Comparison of ENCODE assay signal across 16 cellular contexts in the genomic region with DNA sequence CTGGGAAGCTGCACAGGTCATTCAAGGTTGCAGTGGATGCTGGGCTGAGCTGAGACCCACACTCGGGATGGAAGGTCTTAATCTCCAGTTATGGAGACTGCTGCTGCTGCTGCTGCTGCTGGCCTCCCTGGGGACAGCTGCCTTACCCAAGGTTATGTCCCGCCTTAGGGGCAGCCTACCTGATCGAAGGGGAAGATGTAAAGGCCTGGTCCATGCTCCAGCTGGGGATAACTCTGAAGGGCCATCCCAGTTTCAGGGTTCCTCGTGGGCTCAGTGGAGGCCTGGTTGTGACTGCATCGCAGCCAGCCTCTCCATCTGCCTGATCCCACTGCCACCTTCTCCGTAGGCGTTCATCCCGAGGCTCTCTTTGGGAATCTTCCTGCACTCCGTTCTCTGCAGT. TPM values are rescaled to one million over a fixed set of nuclear protein-coding genes. Genes with fewer than 3 reads are reported as not detected.
DNase-seq lines count a peak whose midpoint lies in the region; ATAC-seq and TF ChIP-seq lines count a peak whose summit lies in the region.
"Had no signal": no experiment of that assay in that cellular context is flagged by ENCODE, and none has a peak within 500 bp of the region (broad histone marks: within the 10 kb centered on the region; RNA-seq: fewer than 3 reads in every experiment).

No MANE protein-coding gene starts in this region.

- no peak overlapping the region for H3K27ac ChIP-seq in endodermal cell (ENCODE audit: low read depth, low read length)
- H3K27ac ChIP-seq in neuronal stem cell (replicated peaks; ENCODE audit: low read length): no peak overlapping the region
- no peak overlapping the region for H3K27ac ChIP-seq in naive thymus-derived CD4-positive, alpha-beta T cell (ENCODE audit: low read depth, low read length)
- H3K27ac ChIP-seq: BLaER1 treated with 17β-estradiol and CSF1 and Interleukin-3, amounts not matched to agents 10 nM and 100 nM; HL-60 had no signal

- ATAC-seq in HG03039 (IDR thresholded peaks at IDR 0.05; ENCODE audit: unreplicated experiment) (no peak), HG02798 (IDR thresholded peaks at IDR 0.05; ENCODE audit: poor library complexity, unreplicated experiment) (no peak)
- ATAC-seq in naive thymus-derived CD4-positive, alpha-beta T cell: no peak

- H3K4me1 Mint-ChIP-seq in endodermal cell: no peaks in the 10 kb centered on the region
- no peaks in the 10 kb centered on the region for H3K4me1 Mint-ChIP-seq in naive thymus-derived CD4-positive, alpha-beta T cell

- H2BK5ac ChIP-seq in neuronal stem cell (ENCODE audit: low read length): no peak overlapping the region

- H4K8ac ChIP-seq in neuronal stem cell (ENCODE audit: low read depth, low read length): no peak overlapping the region

- no peak overlapping the region for H2BK12ac ChIP-seq in neuronal stem cell (ENCODE audit: low read length)

- H2AFZ ChIP-seq in neuronal stem cell (ENCODE audit: low read length): no peak overlapping the region

- peaks cover 6% of the 10 kb centered on the region for H3K9me3 ChIP-seq in endodermal cell (ENCODE audit: control insufficient read depth, low read length)
- peaks cover 0 to 9% of the 10 kb centered on the region in 2 donors for H3K9me3 ChIP-seq in neuronal stem cell (replicated peaks in 1 of 2; ENCODE audit: control insufficient read depth in 2 of 2, insufficient read depth in 1 of 2, low read depth in 1 of 2, low read length in 2 of 2)
- no peaks in the 10 kb centered on the region for H3K9me3 ChIP-seq in naive thymus-derived CD4-positive, alpha-beta T cell (ENCODE audit: control insufficient read depth in 2 of 3, low read length in 3 of 3)

- no peak overlapping the region for H4K91ac ChIP-seq in neuronal stem cell (ENCODE audit: low read depth, low read length, poor library complexity)

- H3K36me3 Mint-ChIP-seq in endodermal cell (ENCODE audit: low read depth): no peaks in the 10 kb centered on the region
- H3K36me3 Mint-ChIP-seq in naive thymus-derived CD4-positive, alpha-beta T cell: no peaks in the 10 kb centered on the region
- H3K36me3 Mint-ChIP-seq: CD4-positive, CD25-positive, alpha-beta regulatory T cell had no signal

- H3K27me3 ChIP-seq in endodermal cell (ENCODE audit: control insufficient read depth, insufficient read depth, low read length, poor library complexity, severe bottlenecking): no peaks in the 10 kb centered on the region
- peaks cover 0 to 2% (median 0%) of the 10 kb centered on the region in 3 experiments for H3K27me3 ChIP-seq in neuronal stem cell (ENCODE audit: control insufficient read depth in 3 of 3, insufficient read depth in 3 of 3, low read depth in 1 of 3, low read length in 3 of 3)
- no peaks in the 10 kb centered on the region for H3K27me3 ChIP-seq in naive thymus-derived CD4-positive, alpha-beta T cell (ENCODE audit: control insufficient read depth in 2 of 2, insufficient read depth in 2 of 2, low read length in 2 of 2)
- H3K27me3 ChIP-seq: BLaER1 treated with 17β-estradiol and CSF1 and Interleukin-3, amounts not matched to agents 10 nM and 100 nM had no signal

- H3K4me1 ChIP-seq in endodermal cell (ENCODE audit: control insufficient read depth, insufficient read depth, low read length): no peaks in the 10 kb centered on the region
- H3K4me1 ChIP-seq in neuronal stem cell (ENCODE audit: control insufficient read depth in 2 of 2, insufficient read depth in 1 of 2, low read depth in 1 of 2, low read length in 2 of 2): peaks cover 7% of the 10 kb centered on the region in 2 donors
- H3K4me1 ChIP-seq in naive thymus-derived CD4-positive, alpha-beta T cell (ENCODE audit: control insufficient read depth in 2 of 2, insufficient read depth in 2 of 2, low read length in 2 of 2): no peaks in the 10 kb centered on the region

- no peak for TF ChIP-seq CTCF in endodermal cell (conservative IDR thresholded peaks at IDR 0.05)

- H3K4me3 Mint-ChIP-seq in endodermal cell: no peak overlapping the region
- no peak overlapping the region for H3K4me3 Mint-ChIP-seq in naive thymus-derived CD4-positive, alpha-beta T cell
- H3K4me3 Mint-ChIP-seq: CD4-positive, CD25-positive, alpha-beta regulatory T cell; H9 had no signal

- no peak overlapping the region for H3K9ac ChIP-seq in endodermal cell (ENCODE audit: extremely low read depth, low read length, poor library complexity, severe bottlenecking)
- no peak overlapping the region for H3K9ac ChIP-seq in neuronal stem cell (ENCODE audit: low read depth, low read length, poor library complexity)
- H3K9ac ChIP-seq: BLaER1 treated with 17β-estradiol and CSF1 and Interleukin-3, amounts not matched to agents 10 nM and 100 nM had no signal

- H3K36me3 ChIP-seq in endodermal cell (ENCODE audit: control insufficient read depth, insufficient read depth, low read length) (no peaks in the 10 kb centered on the region), neuronal stem cell (replicated peaks in 1 of 2; ENCODE audit: control insufficient read depth in 2 of 2, insufficient read depth in 2 of 2, low read length in 2 of 2) (no peaks in the 10 kb centered on the region)
- H3K36me3 ChIP-seq in naive thymus-derived CD4-positive, alpha-beta T cell (ENCODE audit: control insufficient read depth in 2 of 3, insufficient read depth in 3 of 3, low read length in 3 of 3): no peaks in the 10 kb centered on the region
- H3K36me3 ChIP-seq: BLaER1 treated with 17β-estradiol and CSF1 and Interleukin-3, amounts not matched to agents 10 nM and 100 nM had no signal

- H2BK15ac ChIP-seq in neuronal stem cell (ENCODE audit: low read length): peak overlapping the region; percentile 5

- WGBS in endodermal cell (ENCODE audit: insufficient coverage in 1 of 2, insufficient read length in 1 of 2), 2 experiments: 86 to 88% methylated on average over 8 to 9 of the region's 9 CpGs
- no CpG with 5 or more reads among the region's 9 CpGs for WGBS in neuronal stem cell (ENCODE audit: extremely low coverage in 2 of 2, insufficient read length in 2 of 2, insufficient replicate concordance in 1 of 2), 2 donors

- H3K4me3 ChIP-seq in endodermal cell (ENCODE audit: low read length) (no peak overlapping the region), neuronal stem cell (ENCODE audit: low read length in 2 of 2) (no peak overlapping the region)
- H3K4me3 ChIP-seq in naive thymus-derived CD4-positive, alpha-beta T cell (ENCODE audit: low read length): no peak overlapping the region
- H3K4me3 ChIP-seq: BLaER1 treated with 17β-estradiol and CSF1 and Interleukin-3, amounts not matched to agents 10 nM and 100 nM had no signal

- H3K4me2 ChIP-seq in neuronal stem cell (ENCODE audit: insufficient read depth, low read length, poor library complexity, severe bottlenecking): no peak overlapping the region
- H3K4me2 ChIP-seq: BLaER1 treated with 17β-estradiol and CSF1 and Interleukin-3, amounts not matched to agents 10 nM and 100 nM had no signal

- no peaks in the 10 kb centered on the region for H3K9me3 Mint-ChIP-seq in endodermal cell
- H3K9me3 Mint-ChIP-seq in naive thymus-derived CD4-positive, alpha-beta T cell: no peaks in the 10 kb centered on the region
- H3K9me3 Mint-ChIP-seq: H9 had no signal

- DNase-seq in activated CD8-positive, alpha-beta memory T cell treated with anti-CD3 and anti-CD28 coated beads for 24 hours: peak; percentile 24
- DNase-seq in activated CD8-positive, alpha-beta memory T cell treated with anti-CD3 and anti-CD28 coated beads, Interleukin-2, amount 50 U/mL, for 48 hours: no peak
- DNase-seq in endodermal cell (peak; percentile 36), neuronal stem cell (ENCODE audit: low spot score) (no peak), ureter (ENCODE audit: low spot score) (peak; percentile 17)
- DNase-seq in naive thymus-derived CD4-positive, alpha-beta T cell: no peak
- DNase-seq: 8988T; ACHN; CD4-positive, CD25-positive, alpha-beta regulatory T cell; DMS 273 treated with DMSO at 0.1 percent for 48 hours; GOT3; H9 had no signal

- POLR2A ChIA-PET in naive thymus-derived CD4-positive, alpha-beta T cell (lab: Charles Lee): no interaction called here

- CTCF ChIA-PET in naive thymus-derived CD4-positive, alpha-beta T cell (lab: Charles Lee): no interaction called here

- no peak overlapping the region for H3K23ac ChIP-seq in neuronal stem cell (ENCODE audit: low read depth, low read length, poor library complexity)

- no peak overlapping the region for H2BK120ac ChIP-seq in neuronal stem cell (ENCODE audit: low read depth, low read length)

- peak overlapping the region; percentile 16 for H2AK5ac ChIP-seq in neuronal stem cell (ENCODE audit: low read depth, low read length)

- no peaks in the 10 kb centered on the region for H3K79me1 ChIP-seq in neuronal stem cell (ENCODE audit: low read depth, low read length)

- intact Hi-C loops in naive thymus-derived CD4-positive, alpha-beta T cell (cut with micrococcal nuclease): no loop called here

- H3K18ac ChIP-seq in neuronal stem cell (ENCODE audit: low read length): no peak overlapping the region

- no peak overlapping the region for H3K14ac ChIP-seq in neuronal stem cell (ENCODE audit: low read length)

- H3K27ac Mint-ChIP-seq in endodermal cell: no peak overlapping the region
- no peak overlapping the region for H3K27ac Mint-ChIP-seq in naive thymus-derived CD4-positive, alpha-beta T cell
- H3K27ac Mint-ChIP-seq: CD4-positive, CD25-positive, alpha-beta regulatory T cell; H9 had no signal

- peaks cover 10% of the 10 kb centered on the region for H3K27me3 Mint-ChIP-seq in endodermal cell (ENCODE audit: insufficient read depth)
- H3K27me3 Mint-ChIP-seq in naive thymus-derived CD4-positive, alpha-beta T cell: peaks cover 0 to 7% (median under 1%) of the 10 kb centered on the region in 5 donors

- H3K4ac ChIP-seq in neuronal stem cell (ENCODE audit: low read length): no peak overlapping the region

RNA-seq across cellular contexts. Expression of a gene that starts 33.0 kb away (rescaled TPM):
- total RNA-seq in endodermal cell (10 to 100 TPM; 25.6 to 47.0 TPM), ureter (304 TPM)
- 148 TPM for polyA plus RNA-seq in endodermal cell (2013, experiment 1 of 2)
- 167 TPM for polyA plus RNA-seq in endodermal cell (2013, experiment 2 of 2)
- polyA plus RNA-seq in neuronal stem cell (2013, experiment 1 of 2): 20.4 TPM
- 19.9 TPM for polyA plus RNA-seq in neuronal stem cell (2013, experiment 2 of 2)
- total RNA-seq in naive thymus-derived CD4-positive, alpha-beta T cell: 100 to 1,000 TPM in 1 of 5 experiments, 10 to 100 TPM in 2, 1 to 10 TPM in 2; 2.5 to 244 (median 11.7) TPM
- polyA plus RNA-seq in naive thymus-derived CD4-positive, alpha-beta T cell: under 1 TPM; 0.64 to 0.71 TPM

Comparison
In these comparisons a context has a peak if more than half of its experiments do, and no peak if none do; other contexts are left out.
1. DNase-seq: peak in activated CD8-positive, alpha-beta memory T cell treated with anti-CD3 and anti-CD28 coated beads for 24 hours (single experiment), endodermal cell (single experiment) and ureter (single experiment); none in activated CD8-positive, alpha-beta memory T cell treated with anti-CD3 and anti-CD28 coated beads, Interleukin-2, amount 50 U/mL, for 48 hours (single experiment), neuronal stem cell (single experiment) and naive thymus-derived CD4-positive, alpha-beta T cell (0 of 9).